13 cellular contexts compared by ENCODE assay signal in genomic region chr12:55704824-55705780, GRCh38. TPM values are rescaled to one million over a fixed set of nuclear protein-coding genes. Genes with fewer than 3 reads are reported as not detected.
DNase-seq lines count a peak whose midpoint lies in the region; ATAC-seq, FAIRE-seq and TF ChIP-seq lines count a peak whose summit lies in the region.
"Had no signal": no experiment of that assay in that cellular context is flagged by ENCODE, and none has a peak within 500 bp of the region (broad histone marks: within the 10 kb centered on the region; RNA-seq: fewer than 3 reads in every experiment).

No MANE protein-coding gene starts in this region.

- no peak for ATAC-seq in HG02840 (IDR thresholded peaks at IDR 0.05; ENCODE audit: low FRiP score, unreplicated experiment)
- no peak for ATAC-seq in CD4-positive, alpha-beta T cell (ENCODE audit: poor library complexity)

- CTCF ChIA-PET in activated CD4-positive, alpha-beta memory T cell treated with anti-CD3 and anti-CD28 coated beads for 36 hours (lab: Charles Lee): interaction anchor here (0.8 to 2.9 kb wide), 4 partner anchors 8 to 49 kb away, joined by 3 to 11 read pairs (median 6); a partner anchor contains a TSS
- CTCF ChIA-PET in CD4-positive, alpha-beta T cell (lab: Charles Lee): no interaction called here

- peaks cover 4% of the 10 kb centered on the region for H4K20me1 ChIP-seq in astrocyte (ENCODE audit: insufficient read depth, low read length)

- peaks cover 12% of the 10 kb centered on the region for H3K4me1 ChIP-seq in astrocyte (ENCODE audit: insufficient read depth, low read length)
- H3K4me1 ChIP-seq in iPS-18a (ENCODE audit: control insufficient read depth, low read depth, low read length): peaks cover 13% of the 10 kb centered on the region
- peaks cover 12 to 55% (median 28%) of the 10 kb centered on the region in 6 donors for H3K4me1 ChIP-seq in spleen

- POLR2A ChIA-PET in activated CD4-positive, alpha-beta memory T cell treated with anti-CD3 and anti-CD28 coated beads for 36 hours (lab: Charles Lee): interaction anchor here (0.6 kb wide), 1 partner anchor 999 kb away, joined by 5 read pairs; no protein-coding TSS in a partner anchor
- POLR2A ChIA-PET in CD4-positive, alpha-beta T cell (lab: Charles Lee): no interaction called here

- 77 to 91% (median 83%) methylated on average over 9 of the region's 9 CpGs for WGBS in spleen, 5 donors

- no peak overlapping the region for H3K4me3 ChIP-seq in astrocyte (ENCODE audit: insufficient read depth, low read depth, low read length)
- peak overlapping the region; percentile 77 for H3K4me3 ChIP-seq in iPS-18a (ENCODE audit: low read length)
- no peak overlapping the region for H3K4me3 ChIP-seq in spleen

- no peak for FAIRE-seq in astrocyte (lab: Jason Lieb, UNC)

- no peak overlapping the region for H3K27ac Mint-ChIP-seq in astrocyte (ENCODE audit: unreplicated experiment)
- no peak overlapping the region for H3K27ac Mint-ChIP-seq in activated CD4-positive, alpha-beta memory T cell treated with anti-CD3 and anti-CD28 coated beads for 36 hours
- no peak overlapping the region for H3K27ac Mint-ChIP-seq in CD4-positive, alpha-beta T cell

- no peaks in the 10 kb centered on the region for H3K9me3 ChIP-seq in astrocyte (ENCODE audit: insufficient read depth, low read depth, low read length)
- no peaks in the 10 kb centered on the region for H3K9me3 ChIP-seq in iPS-18a (ENCODE audit: control insufficient read depth, low read depth, low read length)
- no peaks in the 10 kb centered on the region for H3K9me3 ChIP-seq in spleen
- no peaks in the 10 kb centered on the region for H3K9me3 ChIP-seq in CD4-positive, alpha-beta T cell (ENCODE audit: control insufficient read depth, low read length)

- intact Hi-C loops in spleen (cut with DNase I; ENCODE audit: low total_unique reads): no loop called here
- intact Hi-C loops in activated CD4-positive, alpha-beta memory T cell treated with anti-CD3 and anti-CD28 coated beads for 36 hours (cut with micrococcal nuclease): no loop called here
- intact Hi-C loops in CD4-positive, alpha-beta T cell (cut with DNase I, micrococcal nuclease): no loop called here

- no peak overlapping the region for H2AFZ ChIP-seq in astrocyte (ENCODE audit: low read depth, low read length)

- H3K79me2 ChIP-seq in astrocyte (ENCODE audit: insufficient read depth, low read length): peaks cover 37% of the 10 kb centered on the region

- TF ChIP-seq POLR2A in spleen (IDR thresholded peaks at IDR 0.05): no peak

- peaks cover 17% of the 10 kb centered on the region for H3K4me1 Mint-ChIP-seq in astrocyte (ENCODE audit: low read depth, unreplicated experiment)
- H3K4me1 Mint-ChIP-seq in activated CD4-positive, alpha-beta memory T cell treated with anti-CD3 and anti-CD28 coated beads for 36 hours (ENCODE audit: low read depth): peaks cover 17% of the 10 kb centered on the region
- H3K4me1 Mint-ChIP-seq in CD4-positive, alpha-beta T cell (ENCODE audit: low read depth): peaks cover 21% of the 10 kb centered on the region

- no peaks in the 10 kb centered on the region for H3K9me3 Mint-ChIP-seq in astrocyte (ENCODE audit: unreplicated experiment)
- H3K9me3 Mint-ChIP-seq in activated CD4-positive, alpha-beta memory T cell treated with anti-CD3 and anti-CD28 coated beads for 36 hours: no peaks in the 10 kb centered on the region
- no peaks in the 10 kb centered on the region for H3K9me3 Mint-ChIP-seq in CD4-positive, alpha-beta T cell

- no peak for TF ChIP-seq CTCF in astrocyte (IDR thresholded peaks at IDR 0.05; ENCODE audit: insufficient read depth, low read depth, low read length)
- no peak for TF ChIP-seq CTCF in spleen (IDR thresholded peaks at IDR 0.05 in 8 of 11, conservative IDR thresholded peaks at IDR 0.05 in 3 of 11)
- TF ChIP-seq CTCF in CD4-positive, alpha-beta T cell (IDR thresholded peaks at IDR 0.05): no peak

- DNase-seq in astrocyte (ENCODE audit: low read depth) (no peak), spleen (peak; percentile 37)
- DNase-seq in activated CD4-positive, alpha-beta memory T cell treated with anti-CD3 and anti-CD28 coated beads for 36 hours: no peak
- DNase-seq in CD4-positive, alpha-beta T cell: no peak
- DNase-seq: activated CD4-positive, alpha-beta T cell treated with anti-CD3 and anti-CD28 coated beads, Interleukin-2, amount 50 U/mL, for 1 hour; activated gamma-delta T cell; AML-193; DMS79; kidney glomerular epithelial cell; stimulated activated CD4-positive, alpha-beta T cell treated with anti-CD3 and anti-CD28 coated beads, Interleukin-15, amount 100 ng/mL, for 24 hours had no signal

- H3K4me3 Mint-ChIP-seq in astrocyte (ENCODE audit: unreplicated experiment): no peak overlapping the region
- no peak overlapping the region for H3K4me3 Mint-ChIP-seq in activated CD4-positive, alpha-beta memory T cell treated with anti-CD3 and anti-CD28 coated beads for 36 hours
- no peak overlapping the region for H3K4me3 Mint-ChIP-seq in CD4-positive, alpha-beta T cell

- no peaks in the 10 kb centered on the region for H3K36me3 ChIP-seq in astrocyte (ENCODE audit: insufficient read depth, low read length)
- H3K36me3 ChIP-seq in iPS-18a (ENCODE audit: control insufficient read depth, low read depth, low read length): no peaks in the 10 kb centered on the region
- no peaks in the 10 kb centered on the region for H3K36me3 ChIP-seq in spleen

- H3K36me3 Mint-ChIP-seq in astrocyte (ENCODE audit: low read depth, unreplicated experiment): peaks cover 3% of the 10 kb centered on the region
- H3K36me3 Mint-ChIP-seq in activated CD4-positive, alpha-beta memory T cell treated with anti-CD3 and anti-CD28 coated beads for 36 hours: no peaks in the 10 kb centered on the region
- H3K36me3 Mint-ChIP-seq in CD4-positive, alpha-beta T cell (ENCODE audit: low read depth): no peaks in the 10 kb centered on the region

- H3K27me3 Mint-ChIP-seq in astrocyte (ENCODE audit: low read depth, unreplicated experiment): peaks cover 20% of the 10 kb centered on the region
- H3K27me3 Mint-ChIP-seq in activated CD4-positive, alpha-beta memory T cell treated with anti-CD3 and anti-CD28 coated beads for 36 hours: peaks cover 20% of the 10 kb centered on the region
- peaks cover 39% of the 10 kb centered on the region for H3K27me3 Mint-ChIP-seq in CD4-positive, alpha-beta T cell

- peak overlapping the region; percentile 90 for H3K4me2 ChIP-seq in astrocyte (ENCODE audit: low read length)

- H3K27ac ChIP-seq in astrocyte (ENCODE audit: low read depth, low read length) (no peak overlapping the region), iPS-18a (ENCODE audit: low read length) (no peak overlapping the region), spleen (no peak overlapping the region)
- H3K27ac ChIP-seq in CD4-positive, alpha-beta T cell (ENCODE audit: low read depth, low read length): no peak overlapping the region
- H3K27ac ChIP-seq: HL-60 had no signal

- H3K9ac ChIP-seq in astrocyte (ENCODE audit: low read length): no peak overlapping the region
- no peak overlapping the region for H3K9ac ChIP-seq in iPS-18a (ENCODE audit: low read length)

- H3K27me3 ChIP-seq in astrocyte (ENCODE audit: insufficient read depth, low read length): peaks cover 3% of the 10 kb centered on the region
- H3K27me3 ChIP-seq in iPS-18a (ENCODE audit: control insufficient read depth, insufficient read depth, low read length): peaks cover 8% of the 10 kb centered on the region
- peaks cover 0 to 28% (median 0%) of the 10 kb centered on the region in 7 donors for H3K27me3 ChIP-seq in spleen (replicated peaks in 1 of 7)
- peaks cover 7% of the 10 kb centered on the region for H3K27me3 ChIP-seq in CD4-positive, alpha-beta T cell (ENCODE audit: control insufficient read depth, insufficient read depth, low read length)

RNA-seq across cellular contexts. Expression of gene ITGA7, which starts 2.6 kb away (rescaled TPM):
- total RNA-seq in astrocyte: 20.4 and 26.5 TPM in 2 replicates
- 10 to 100 TPM; 13.8 to 93.2 (median 24.7) TPM for total RNA-seq in spleen
- polyA plus RNA-seq in spleen: 10 to 100 TPM in 1 of 3 donors, 1 to 10 TPM in 2; 4.4 to 18.0 (median 8.6) TPM
- 1 to 10 TPM; 4.1 to 4.5 TPM for total RNA-seq in activated CD4-positive, alpha-beta memory T cell treated with anti-CD3 and anti-CD28 coated beads for 36 hours
- total RNA-seq in CD4-positive, alpha-beta T cell: 1 to 10 TPM; 1.2 to 1.6 TPM

RNA-seq across cellular contexts. Expression of gene BLOC1S1, which starts 10.7 kb away (rescaled TPM):
- total RNA-seq in astrocyte: 49.2 and 51.0 TPM in 2 replicates
- 100 to 1,000 TPM; 113 to 228 (median 141) TPM for total RNA-seq in spleen
- 100 to 1,000 TPM; 278 to 304 (median 282) TPM for polyA plus RNA-seq in spleen
- 100 to 1,000 TPM; 153 to 162 TPM for total RNA-seq in activated CD4-positive, alpha-beta memory T cell treated with anti-CD3 and anti-CD28 coated beads for 36 hours
- total RNA-seq in CD4-positive, alpha-beta T cell: 10 to 100 TPM; 34.8 to 36.9 TPM

RNA-seq across cellular contexts. Expression of gene RDH5, which starts 15.1 kb away (rescaled TPM):
- total RNA-seq in astrocyte (1.4 and 2.1 TPM in 2 replicates), spleen (10 to 100 TPM in 5 of 7 donors, 1 to 10 TPM in 2; 7.4 to 17.4 (median 15.5) TPM)
- polyA plus RNA-seq in spleen: 10 to 100 TPM in 1 of 3 donors, 1 to 10 TPM in 2; 4.7 to 12.1 (median 9.9) TPM
- 1 to 10 TPM; 5.1 to 7.0 TPM for total RNA-seq in activated CD4-positive, alpha-beta memory T cell treated with anti-CD3 and anti-CD28 coated beads for 36 hours
- 1 to 10 TPM; 8.8 TPM for total RNA-seq in CD4-positive, alpha-beta T cell

RNA-seq across cellular contexts. Expression of gene CD63, which starts 23.7 kb away (rescaled TPM):
- 965 and 1,014 TPM in 2 replicates for total RNA-seq in astrocyte
- total RNA-seq in spleen: 100 to 1,000 TPM; 440 to 750 (median 627) TPM
- polyA plus RNA-seq in spleen: 100 to 1,000 TPM; 395 to 693 (median 509) TPM
- 100 to 1,000 TPM; 204 to 210 TPM for total RNA-seq in activated CD4-positive, alpha-beta memory T cell treated with anti-CD3 and anti-CD28 coated beads for 36 hours
- 10 to 100 TPM; 34.0 to 36.4 TPM for total RNA-seq in CD4-positive, alpha-beta T cell

RNA-seq across cellular contexts. Expression of gene GDF11, which starts 37.8 kb away (rescaled TPM):
- total RNA-seq in astrocyte (25.3 and 28.9 TPM in 2 replicates), spleen (10 to 100 TPM in 5 of 7 donors, 1 to 10 TPM in 2; 6.1 to 14.5 (median 10.7) TPM)
- polyA plus RNA-seq in spleen: 1 to 10 TPM; 3.5 to 5.5 (median 4.0) TPM
- 1 to 10 TPM; 7.7 to 8.7 TPM for total RNA-seq in activated CD4-positive, alpha-beta memory T cell treated with anti-CD3 and anti-CD28 coated beads for 36 hours
- 1 to 10 TPM; 4.4 to 6.6 TPM for total RNA-seq in CD4-positive, alpha-beta T cell
